In genomic region chr1:16613185-16614147, GRCh38 we compare ENCODE assay signal across 1 cellular context.
A peak's percentile ranks its signal among the peaks of the same experiment; 100 is the strongest.
TF ChIP-seq lines count a peak whose summit lies in the region.

Gene NBPF1 (minus strand): TSS chr1:16613564.

TF ChIP-seq in HEK293, 187 proteins besides CTCF, POLR2A, EP300 and RAD21 (continued from another document):
- TF ChIP-seq ZSCAN5A (tag by site-specific recombination; IDR thresholded peaks at IDR 0.05) (peak; percentile 93; the same call in 1 of the 2 replicates), ZNF302 (tag by site-specific recombination; IDR thresholded peaks at IDR 0.05; ENCODE audit: low read depth) (0 out of 2 replicates have a peak, but pooled peaks have one; percentile 3), ZFP69B (tag by site-specific recombination; IDR thresholded peaks at IDR 0.05) (peak; percentile 97), INSM2 (tag by site-specific recombination; IDR thresholded peaks at IDR 0.05) (peak; percentile 44; the same call in 1 of the 2 replicates), ZNF140 (tag by site-specific recombination; IDR thresholded peaks at IDR 0.05) (no peak), SP2 (tag by site-specific recombination; IDR thresholded peaks at IDR 0.05) (peak; percentile 81), ZBTB44 (tag by site-specific recombination; IDR thresholded peaks at IDR 0.05) (peak; percentile 64; the same call in 1 of the 2 replicates), BCL11B (tag by site-specific recombination; IDR thresholded peaks at IDR 0.05; ENCODE audit: low read depth) (peak; percentile 63; the same call in 1 of the 2 replicates), HOXA7 (CRISPR knock-in tag; IDR thresholded peaks at IDR 0.05; ENCODE audit: borderline replicate concordance) (no peak), ZFP41 (tag by site-specific recombination; IDR thresholded peaks at IDR 0.05; ENCODE audit: borderline replicate concordance) (no peak), YY1 (tag by site-specific recombination; IDR thresholded peaks at IDR 0.05) (no peak; the same call in 1 of the 2 replicates), ZNF211 (tag by site-specific recombination; IDR thresholded peaks at IDR 0.05; ENCODE audit: low read depth) (no peak), KLF7 (tag by site-specific recombination; IDR thresholded peaks at IDR 0.05; ENCODE audit: borderline replicate concordance) (0 out of 2 replicates have a peak, but pooled peaks have one; percentile 78), SETDB1 (IDR thresholded peaks at IDR 0.05; ENCODE audit: insufficient read length, low read length) (no peak), ZFHX2 (tag by site-specific recombination; conservative IDR thresholded peaks at IDR 0.05) (peak; percentile 95), ZNF354C (tag by site-specific recombination; IDR thresholded peaks at IDR 0.05; ENCODE audit: borderline replicate concordance, low read depth) (no peak), ZNF2 (tag by site-specific recombination; IDR thresholded peaks at IDR 0.05) (peak; percentile 96), ZNF19 (tag by site-specific recombination; IDR thresholded peaks at IDR 0.05; ENCODE audit: low read depth) (no peak), KLF1 (tag by site-specific recombination; IDR thresholded peaks at IDR 0.05) (peak; percentile 88)
